In the genomic region with DNA sequence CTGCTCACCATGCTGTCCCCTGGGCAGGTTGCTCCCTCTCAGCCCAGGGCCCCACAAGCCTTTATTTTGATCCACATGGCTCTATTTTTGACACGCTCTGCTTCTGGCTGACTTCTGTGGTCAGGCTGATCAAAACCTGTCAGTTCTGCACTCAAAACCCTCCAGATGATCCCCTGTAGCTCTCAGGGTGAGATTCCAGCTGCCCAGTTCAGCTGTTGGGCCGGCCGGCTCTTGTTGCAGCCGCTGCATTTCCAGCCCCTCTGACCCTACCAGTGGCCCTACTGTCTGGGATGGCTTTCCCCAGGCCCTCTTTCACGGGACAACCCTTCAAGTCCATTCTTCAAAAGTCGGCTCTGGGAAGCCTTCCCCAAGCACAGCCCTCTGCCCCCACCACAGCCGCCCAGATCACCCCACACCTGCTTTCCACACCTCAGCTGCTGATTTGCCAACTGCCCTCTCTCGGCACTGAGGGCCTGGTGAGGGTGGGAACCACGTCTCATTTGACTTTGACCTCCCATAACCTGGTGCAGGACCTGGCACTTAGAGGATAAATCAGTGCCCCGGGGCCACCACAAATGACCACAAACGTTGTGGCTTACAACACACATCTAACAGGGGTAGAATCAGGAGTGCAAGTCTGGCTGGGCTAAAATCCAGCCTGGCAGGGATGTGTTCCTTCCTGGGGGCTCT, we compare ENCODE assay signal across 16 cellular contexts. TPM values are rescaled to one million over a fixed set of nuclear protein-coding genes. Genes with fewer than 3 reads are reported as not detected.
A peak's percentile ranks its signal among the peaks of the same experiment; 100 is the strongest.
DNase-seq lines count a peak whose midpoint lies in the region; ATAC-seq and TF ChIP-seq lines count a peak whose summit lies in the region.
"Had no signal": no experiment of that assay in that cellular context is flagged by ENCODE, and none has a peak within 500 bp of the region (broad histone marks: within the 10 kb centered on the region; RNA-seq: fewer than 3 reads in every experiment).

No MANE protein-coding gene starts in this region.

- H4K20me1 ChIP-seq in BLaER1 (no peaks in the 10 kb centered on the region), PC-9 (ENCODE audit: insufficient read depth) (no peaks in the 10 kb centered on the region)

- H3K4me2 ChIP-seq in BLaER1 (peak overlapping the region; percentile 83), PC-9 (peak overlapping the region; percentile 48)
- H3K4me2 ChIP-seq: A549 had no signal

- BruUV-seq in PC-9 (replicated peaks; lab: Mats Ljungman, UMichigan) = no TSS peak

- H3K27me3 ChIP-seq in BLaER1 = no peaks in the 10 kb centered on the region
- H3K27me3 ChIP-seq in PC-9 (ENCODE audit: insufficient read depth, low read depth) = no peaks in the 10 kb centered on the region

- POLR2A ChIA-PET in PC-9 (lab: Charles Lee; ENCODE audit: unreplicated experiment) = no interaction called here

- TF ChIP-seq CTCF in PC-9 (conservative IDR thresholded peaks at IDR 0.05) = no peak

- peak overlapping the region; percentile 28 for H3K4me3 ChIP-seq in BLaER1
- no peak overlapping the region for H3K4me3 ChIP-seq in PC-9
- H3K4me3 ChIP-seq: A549 had no signal

- CTCF ChIA-PET in PC-9 (lab: Charles Lee) = no interaction called here

- H3K9ac ChIP-seq in BLaER1 = peak overlapping the region; percentile 67

- no peak for ATAC-seq in GM21528 (IDR thresholded peaks at IDR 0.05; ENCODE audit: low FRiP score, unreplicated experiment)
- ATAC-seq: A549 had no signal

- intact Hi-C loops in PC-9 (cut with micrococcal nuclease; ENCODE audit: unreplicated experiment) = no loop called here
- intact Hi-C loops in posterior vena cava (cut with DNase I) = no loop called here

- no peaks in the 10 kb centered on the region for H3K79me2 ChIP-seq in PC-9 (ENCODE audit: low read depth)

- H3K9me2 ChIP-seq in PC-9 (ENCODE audit: insufficient read depth) = no peaks in the 10 kb centered on the region

- H3K4me1 ChIP-seq in BLaER1 = peaks cover 95% of the 10 kb centered on the region
- H3K4me1 ChIP-seq in PC-9 (replicated peaks; ENCODE audit: insufficient read depth) = peaks cover 81% of the 10 kb centered on the region

- DNase-seq in PC-9 = peak in 1 of 2 experiments; percentile 71
- peak; percentile 78 for DNase-seq in islet precursor cell
- DNase-seq in posterior vena cava (ENCODE audit: low spot score) = peak; percentile 70
- DNase-seq in mucosa of gallbladder (ENCODE audit: low spot score) = no peak
- no peak for DNase-seq in nucleus accumbens (lab: John Stamatoyannopoulos, UW)
- DNase-seq: Caco-2, EL, HFFc6, MM.1S, NCI-H1105, NCI-H1694, NCI-H510A treated with DMSO at 0.1 percent for 48 hours, SHP77 treated with DMSO at 0.1 percent for 48 hours had no signal

- peak overlapping the region; percentile 92 for H3K27ac ChIP-seq in BLaER1
- peak overlapping the region; percentile 99 for H3K27ac ChIP-seq in PC-9

- no peaks in the 10 kb centered on the region for H3K36me3 ChIP-seq in BLaER1
- no peaks in the 10 kb centered on the region for H3K36me3 ChIP-seq in PC-9 (ENCODE audit: low read depth)

- H3K9me3 ChIP-seq in BLaER1 (no peaks in the 10 kb centered on the region), PC-9 (ENCODE audit: insufficient read depth, low read depth) (no peaks in the 10 kb centered on the region)

- H3F3A ChIP-seq in PC-9 (ENCODE audit: insufficient read depth, low read depth) = peaks cover 46% of the 10 kb centered on the region

- H2AFZ ChIP-seq in PC-9 = no peak overlapping the region

RNA-seq across cellular contexts. Expression of a gene that starts 16.3 kb away (rescaled TPM):
- total RNA-seq in PC-9 (2021) (45.1 and 46.3 TPM in 2 replicates), posterior vena cava (not detected), mucosa of gallbladder (not detected)
- total RNA-seq: HFFc6 had no signal

Comparison
In these comparisons a context has a peak if more than half of its experiments do, and no peak if none do; other contexts are left out.
1. DNase-seq: peak in islet precursor cell (single experiment) and posterior vena cava (single experiment); none in mucosa of gallbladder (single experiment) and nucleus accumbens (0 of 56).
2. RNA of a gene that starts 16.3 kb away (total RNA-seq): 45.1 to 46.3 TPM in PC-9; not detected in posterior vena cava and not detected in mucosa of gallbladder (single experiment); every median in the first group is over 10 times any median in the second.